8 cellular contexts compared by ENCODE assay signal in the genomic region with DNA sequence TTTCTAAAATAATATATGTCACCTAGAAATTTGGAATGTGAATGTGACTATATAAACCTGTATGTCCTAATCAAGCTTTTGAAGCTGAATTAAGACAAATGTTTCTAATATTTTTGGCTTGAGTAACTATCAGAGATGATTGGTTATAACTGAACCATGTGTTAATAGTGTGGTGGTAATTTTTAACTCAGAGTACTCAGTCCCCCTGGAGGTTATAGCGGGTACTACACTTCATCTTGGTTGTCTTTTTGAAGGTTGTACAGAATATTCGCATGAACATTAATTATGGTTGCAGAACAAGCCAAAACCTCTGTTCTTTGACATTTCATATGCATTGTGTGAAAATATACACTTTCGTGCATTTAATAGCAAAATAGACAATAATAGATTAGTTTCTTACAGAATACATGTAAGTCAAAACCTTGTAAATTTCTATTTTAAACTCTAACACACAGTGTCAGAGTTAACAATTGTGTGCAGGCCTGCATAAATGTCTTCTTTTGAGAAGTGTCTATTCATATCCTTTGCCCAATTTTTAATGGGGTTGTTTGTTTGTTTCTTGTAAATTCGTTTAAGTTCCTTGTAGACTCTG.
DNase-seq lines count a peak whose midpoint lies in the region; ATAC-seq and TF ChIP-seq lines count a peak whose summit lies in the region.

No MANE protein-coding gene starts in this region.

- H3K4me3 ChIP-seq in AG04449 (ENCODE audit: low read depth, low read length) (no peak overlapping the region), HFF-Myc (replicated peaks; ENCODE audit: low read depth, low read length) (no peak overlapping the region)

- TF ChIP-seq CTCF in AG04449 (IDR thresholded peaks at IDR 0.05; ENCODE audit: insufficient read depth, low read length, missing control alignments) (peak; percentile 50), HFF-Myc (IDR thresholded peaks at IDR 0.05; ENCODE audit: low read depth, low read length, missing control alignments) (peak; percentile 59)

- CTCF ChIA-PET in AG04449 (lab: Yijun Ruan, JAX): interaction anchor here (0.6 to 2.4 kb wide), 8 partner anchors 9 to 169 kb away, joined by 3 to 9 read pairs (median 3); partner anchors contain the start of gene RBM45

- POLR2A ChIA-PET in AG04449 (lab: Yijun Ruan, JAX): no interaction called here

- DNase-seq in AG04449 (ENCODE audit: low read depth, low spot score) (no peak), GDM1 (lab: John Stamatoyannopoulos, UW) (peak; percentile 24), HFF-Myc (ENCODE audit: extremely low read depth, low read depth) (peak; percentile 67), NCI-H1694 treated with DMSO at 0.1 percent for 48 hours (lab: John Stamatoyannopoulos, UW) (peak; percentile 63), left cardiac atrium (no peak)
- peak; percentile 3 for DNase-seq in activated gamma-delta T cell treated with anti-CD3 and anti-CD28 coated beads, Interleukin-2, amount 50 U/mL, for 16 hours (ENCODE audit: low read depth)
- peak; percentile 49 for DNase-seq in stimulated activated CD4-positive, alpha-beta T cell treated with anti-CD3 and anti-CD28 coated beads, Interleukin-4, amount 100 ng/mL, for 24 hours

- intact Hi-C loops in left cardiac atrium (cut with DNase I): loop anchor here in 1 of 2 donors (10.0 kb wide), 1 partner anchor 146 kb away; no protein-coding TSS in a partner anchor

- ATAC-seq in left cardiac atrium: peak; percentile 22 to 45
- no peak for ATAC-seq in HG02840 (IDR thresholded peaks at IDR 0.05; ENCODE audit: low FRiP score, unreplicated experiment)

Comparison
In these comparisons a context has a peak if more than half of its experiments do, and no peak if none do; other contexts are left out.
1. DNase-seq: peak in GDM1 (single experiment), HFF-Myc (single experiment), NCI-H1694 treated with DMSO at 0.1 percent for 48 hours (single experiment), activated gamma-delta T cell treated with anti-CD3 and anti-CD28 coated beads, Interleukin-2, amount 50 U/mL, for 16 hours (single experiment) and stimulated activated CD4-positive, alpha-beta T cell treated with anti-CD3 and anti-CD28 coated beads, Interleukin-4, amount 100 ng/mL, for 24 hours (single experiment); none in AG04449 (single experiment) and left cardiac atrium (single experiment).